14 cellular contexts compared by ENCODE assay signal in the genomic region with DNA sequence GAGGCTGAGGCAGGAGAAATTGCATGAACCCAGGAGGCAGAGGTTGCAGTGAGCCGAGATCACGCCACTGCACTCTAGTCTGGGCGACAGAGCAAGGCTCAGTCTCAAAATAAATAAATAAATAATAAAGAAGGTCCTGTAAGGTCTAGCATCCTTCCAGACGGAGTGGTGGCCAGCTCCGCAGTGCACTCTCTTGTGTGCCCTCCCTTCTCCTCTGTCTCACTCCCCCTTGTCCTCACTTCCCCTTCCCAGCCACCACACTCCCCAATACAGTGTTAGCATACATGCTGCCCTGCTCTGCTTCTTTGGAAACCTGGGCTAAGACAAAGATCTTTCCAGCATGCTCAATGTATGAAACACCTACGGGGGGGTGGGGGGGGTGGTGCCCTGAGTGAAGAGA. TPM values are rescaled to one million over a fixed set of nuclear protein-coding genes. Genes with fewer than 3 reads are reported as not detected.
DNase-seq lines count a peak whose midpoint lies in the region; TF ChIP-seq lines count a peak whose summit lies in the region.
"Had no signal": no experiment of that assay in that cellular context is flagged by ENCODE, and none has a peak within 500 bp of the region (broad histone marks: within the 10 kb centered on the region; RNA-seq: fewer than 3 reads in every experiment).

No MANE protein-coding gene starts in this region.

- intact Hi-C loops in spleen (cut with DNase I; ENCODE audit: low total_unique reads) (loop anchor here (10.0 kb wide), 1 partner anchor 58 kb away; no protein-coding TSS in a partner anchor), MCF 10A (cut with micrococcal nuclease) (no loop called here)

- no TSS peak for BruUV-seq in MCF 10A (replicated peaks; lab: Mats Ljungman, UMichigan)

- H3K36me3 Mint-ChIP-seq in endothelial cell (ENCODE audit: low read depth, unreplicated experiment) (no peaks in the 10 kb centered on the region), MCF 10A (ENCODE audit: insufficient read depth, unreplicated experiment) (peaks cover 3% of the 10 kb centered on the region)
- peaks cover 15% of the 10 kb centered on the region for H3K36me3 Mint-ChIP-seq in activated T-cell treated with anti-CD3 and anti-CD28 coated beads, Interleukin-2, amount 50 U/mL, for 24 hours (ENCODE audit: low read depth)

- DNase-seq in HL-60 (ENCODE audit: low read depth in 1 of 2, low spot score in 1 of 2) (peak; percentile 73 to 87), RPMI8226 (peak; percentile 51), endothelial cell (ENCODE audit: low spot score) (no peak), spleen (peak; percentile 84), MCF 10A (ENCODE audit: unreplicated experiment) (no peak)
- DNase-seq in activated CD4-positive, alpha-beta T cell treated with anti-CD3 and anti-CD28 coated beads for 4 hours: no peak
- DNase-seq in activated CD4-positive, alpha-beta T cell treated with anti-CD3 and anti-CD28 coated beads, Interleukin-2, amount 50 U/mL, for 4 hours: no peak
- DNase-seq in activated T-cell treated with anti-CD3 and anti-CD28 coated beads, Interleukin-2, amount 50 U/mL, for 24 hours: no peak
- DNase-seq: activated CD4-positive, alpha-beta T cell treated with anti-CD3 and anti-CD28 coated beads, Interleukin-2, amount 50 U/mL, for 48 hours; activated naive CD4-positive, alpha-beta T cell treated with anti-CD3 and anti-CD28 coated beads, Interleukin-2, amount 50 U/mL, for 16 hours; COR-L47; retina; stimulated activated CD4-positive, alpha-beta T cell treated with anti-CD3 and anti-CD28 coated beads, Interleukin-12 subunit alpha, Interleukin-12 subunit beta, amount 100 ng/mL, for 4 hours had no signal

- CTCF ChIA-PET in MCF 10A (lab: Yijun Ruan, JAX): interaction anchor here (1.2 kb wide), 1 partner anchor 20 kb away, joined by 3 read pairs; no protein-coding TSS in a partner anchor

- H3K4me3 ChIP-seq in HL-60 (replicated peaks; ENCODE audit: insufficient read depth, low read length): no peak overlapping the region
- H3K4me3 ChIP-seq in spleen: no peak overlapping the region

- H3K9me3 Mint-ChIP-seq in endothelial cell (ENCODE audit: unreplicated experiment) (no peaks in the 10 kb centered on the region), MCF 10A (ENCODE audit: unreplicated experiment) (no peaks in the 10 kb centered on the region)
- no peaks in the 10 kb centered on the region for H3K9me3 Mint-ChIP-seq in activated T-cell treated with anti-CD3 and anti-CD28 coated beads, Interleukin-2, amount 50 U/mL, for 24 hours
- H3K9me3 Mint-ChIP-seq: central memory CD8-positive, alpha-beta T cell had no signal

- peak overlapping the region; percentile 67 for H3K27ac Mint-ChIP-seq in endothelial cell (ENCODE audit: unreplicated experiment)
- H3K27ac Mint-ChIP-seq in activated T-cell treated with anti-CD3 and anti-CD28 coated beads, Interleukin-2, amount 50 U/mL, for 24 hours: no peak overlapping the region
- H3K27ac Mint-ChIP-seq in MCF 10A (ENCODE audit: low read depth, unreplicated experiment): no peak overlapping the region

- H3K27me3 Mint-ChIP-seq in endothelial cell (ENCODE audit: unreplicated experiment) (peaks cover 17% of the 10 kb centered on the region), MCF 10A (ENCODE audit: insufficient read depth, unreplicated experiment) (no peaks in the 10 kb centered on the region)
- H3K27me3 Mint-ChIP-seq in activated T-cell treated with anti-CD3 and anti-CD28 coated beads, Interleukin-2, amount 50 U/mL, for 24 hours: no peaks in the 10 kb centered on the region

- no peaks in the 10 kb centered on the region for H3K9me3 ChIP-seq in spleen

- TF ChIP-seq POLR2A in spleen (IDR thresholded peaks at IDR 0.05): no peak

- 44 to 74% (median 70%) methylated on average over 6 of the region's 6 CpGs for WGBS in spleen, 5 donors

- H3K27ac ChIP-seq in HL-60 (replicated peaks) (peak overlapping the region; percentile 48), spleen (peak overlapping the region in 1 of 8 donors; percentile 24)

- no peaks in the 10 kb centered on the region for H3K36me3 ChIP-seq in spleen

- no peaks in the 10 kb centered on the region for H3K27me3 ChIP-seq in HL-60 (ENCODE audit: insufficient read depth, poor library complexity, severe bottlenecking)
- no peaks in the 10 kb centered on the region for H3K27me3 ChIP-seq in spleen (replicated peaks in 1 of 7)

- POLR2A ChIA-PET in MCF 10A (lab: Yijun Ruan, JAX): no interaction called here

- H3K4me1 Mint-ChIP-seq in endothelial cell (ENCODE audit: unreplicated experiment): peaks cover 28% of the 10 kb centered on the region
- peaks cover 26% of the 10 kb centered on the region for H3K4me1 Mint-ChIP-seq in activated T-cell treated with anti-CD3 and anti-CD28 coated beads, Interleukin-2, amount 50 U/mL, for 24 hours (ENCODE audit: low read depth)
- H3K4me1 Mint-ChIP-seq in MCF 10A (ENCODE audit: insufficient read depth, unreplicated experiment): peaks cover 14% of the 10 kb centered on the region

- H3K4me1 ChIP-seq in spleen: peaks cover 13 to 46% (median 20%) of the 10 kb centered on the region in 6 donors

- no peak overlapping the region for H3K4me3 Mint-ChIP-seq in endothelial cell (ENCODE audit: unreplicated experiment)
- H3K4me3 Mint-ChIP-seq in activated T-cell treated with anti-CD3 and anti-CD28 coated beads, Interleukin-2, amount 50 U/mL, for 24 hours: no peak overlapping the region
- no peak overlapping the region for H3K4me3 Mint-ChIP-seq in MCF 10A (ENCODE audit: unreplicated experiment)
- H3K4me3 Mint-ChIP-seq: central memory CD8-positive, alpha-beta T cell had no signal

- no peak for TF ChIP-seq CTCF in HL-60 (IDR thresholded peaks at IDR 0.05; ENCODE audit: insufficient read depth, low read length)
- TF ChIP-seq CTCF in endothelial cell (IDR thresholded peaks at IDR 0.05; ENCODE audit: unreplicated experiment): no peak
- TF ChIP-seq CTCF in spleen (IDR thresholded peaks at IDR 0.05 in 8 of 11, conservative IDR thresholded peaks at IDR 0.05 in 3 of 11): no peak
- TF ChIP-seq CTCF in MCF 10A (IDR thresholded peaks at IDR 0.05; ENCODE audit: unreplicated experiment): no peak

RNA-seq across cellular contexts. Expression of a gene that starts 3.4 kb away (rescaled TPM):
- total RNA-seq in endothelial cell (ENCODE audit: unreplicated experiment): 42.1 TPM
- 10 to 100 TPM; 25.0 to 38.6 (median 29.7) TPM for total RNA-seq in spleen
- 10 to 100 TPM in 2 of 3 donors, 1 to 10 TPM in 1; 9.8 to 21.7 (median 18.1) TPM for polyA plus RNA-seq in spleen
- total RNA-seq in MCF 10A (2022): 26.5 and 31.4 TPM in 2 replicates

RNA-seq across cellular contexts. Expression of a gene that starts 27.8 kb away (rescaled TPM):
- total RNA-seq in endothelial cell (ENCODE audit: unreplicated experiment) (11.0 TPM), spleen (10 to 100 TPM in 3 of 7 donors, 1 to 10 TPM in 4; 7.8 to 11.2 (median 9.7) TPM), MCF 10A (2022) (2.3 and 3.3 TPM in 2 replicates)
- 10 to 100 TPM in 2 of 3 donors, 1 to 10 TPM in 1; 8.2 to 15.9 (median 13.2) TPM for polyA plus RNA-seq in spleen

RNA-seq across cellular contexts. Expression of a gene that starts 44.6 kb away (rescaled TPM):
- 47.8 TPM for total RNA-seq in endothelial cell (ENCODE audit: unreplicated experiment)
- total RNA-seq in spleen: 10 to 100 TPM; 43.5 to 63.5 (median 45.6) TPM
- 10 to 100 TPM in 1 of 3 donors, 1 to 10 TPM in 2; 6.2 to 10.4 (median 7.5) TPM for polyA plus RNA-seq in spleen
- total RNA-seq in MCF 10A (2022): 50.7 and 70.2 TPM in 2 replicates

Comparison
In these comparisons a context has a peak if more than half of its experiments do, and no peak if none do; other contexts are left out.
1. DNase-seq: peak in HL-60 (2 of 2), RPMI8226 (single experiment) and spleen (single experiment); none in endothelial cell (single experiment), activated CD4-positive, alpha-beta T cell treated with anti-CD3 and anti-CD28 coated beads for 4 hours (0 of 2), activated CD4-positive, alpha-beta T cell treated with anti-CD3 and anti-CD28 coated beads, Interleukin-2, amount 50 U/mL, for 4 hours (0 of 2), activated T-cell treated with anti-CD3 and anti-CD28 coated beads, Interleukin-2, amount 50 U/mL, for 24 hours (single experiment) and MCF 10A (single experiment).